Comparison of ENCODE assay signal across 16 cellular contexts in the genomic region with DNA sequence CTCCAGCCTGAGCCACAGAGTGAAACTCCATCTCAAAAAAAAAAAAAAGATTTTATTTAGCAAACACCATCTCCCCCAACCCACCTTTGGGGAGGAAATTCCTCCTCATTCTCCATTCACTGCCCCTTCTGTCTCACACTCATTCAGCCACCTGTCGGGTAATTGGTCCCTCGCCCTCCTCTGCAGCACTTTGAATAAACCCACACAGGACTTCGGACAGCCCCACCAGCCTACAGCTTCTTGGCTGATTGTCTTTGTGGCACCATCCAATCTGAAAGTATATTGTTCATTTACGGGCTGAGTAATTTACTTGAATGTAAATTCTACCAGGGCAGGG. TPM values are rescaled to one million over a fixed set of nuclear protein-coding genes. Genes with fewer than 3 reads are reported as not detected.
DNase-seq lines count a peak whose midpoint lies in the region; ATAC-seq and TF ChIP-seq lines count a peak whose summit lies in the region.
"Had no signal": no experiment of that assay in that cellular context is flagged by ENCODE, and none has a peak within 500 bp of the region (broad histone marks: within the 10 kb centered on the region; RNA-seq: fewer than 3 reads in every experiment).

No MANE protein-coding gene starts in this region.

- H3K27ac Mint-ChIP-seq in activated T-cell treated with anti-CD3 and anti-CD28 coated beads, Interleukin-2, amount 50 U/mL, for 24 hours: peak overlapping the region; percentile 14
- H3K27ac Mint-ChIP-seq in type B pancreatic cell: peak overlapping the region; percentile 54
- H3K27ac Mint-ChIP-seq: activated naive CD4-positive, alpha-beta T cell treated with anti-CD3 and anti-CD28 coated beads, Interleukin-2, amount 50 U/mL, for 72 hours had no signal

- no peak for ATAC-seq in RWPE2 (ENCODE audit: low read depth)
- peak; percentile 45 for ATAC-seq in left colon
- ATAC-seq: activated naive CD4-positive, alpha-beta T cell treated with anti-CD3 and anti-CD28 coated beads, Interleukin-2, amount 50 U/mL, for 72 hours; gastroesophageal sphincter had no signal

- no peaks in the 10 kb centered on the region for H3K27me3 Mint-ChIP-seq in activated T-cell treated with anti-CD3 and anti-CD28 coated beads, Interleukin-2, amount 50 U/mL, for 24 hours
- H3K27me3 Mint-ChIP-seq in type B pancreatic cell: no peaks in the 10 kb centered on the region
- H3K27me3 Mint-ChIP-seq: central memory CD8-positive, alpha-beta T cell had no signal

- DNase-seq in activated T-cell treated with anti-CD3 and anti-CD28 coated beads, Interleukin-2, amount 50 U/mL, for 24 hours: no peak
- no peak for DNase-seq in activated T-cell treated with anti-CD3 and anti-CD28 coated beads for 4 hours
- no peak for DNase-seq in RWPE2 (ENCODE audit: low spot score)
- DNase-seq in left colon: peak in 1 of 2 donors; percentile 56
- no peak for DNase-seq in type B pancreatic cell (ENCODE audit: extremely low spot score, unreplicated experiment)
- DNase-seq in T-helper 1 cell: no peak
- DNase-seq in GOT3 (lab: John Stamatoyannopoulos, UW): no peak
- no peak for DNase-seq in 8988T
- DNase-seq: kidney, NCI-H1417 treated with DMSO at 0.1 percent for 48 hours had no signal

- no peaks in the 10 kb centered on the region for H3K27me3 ChIP-seq in RWPE2 (ENCODE audit: insufficient read depth, poor library complexity, severe bottlenecking)

- no peak overlapping the region for H3K4me3 Mint-ChIP-seq in activated T-cell treated with anti-CD3 and anti-CD28 coated beads, Interleukin-2, amount 50 U/mL, for 24 hours
- H3K4me3 Mint-ChIP-seq in type B pancreatic cell: peak overlapping the region; percentile 52
- H3K4me3 Mint-ChIP-seq: central memory CD8-positive, alpha-beta T cell had no signal

- H3K9me3 Mint-ChIP-seq in activated T-cell treated with anti-CD3 and anti-CD28 coated beads, Interleukin-2, amount 50 U/mL, for 24 hours: no peaks in the 10 kb centered on the region
- H3K9me3 Mint-ChIP-seq in type B pancreatic cell: no peaks in the 10 kb centered on the region
- H3K9me3 Mint-ChIP-seq: activated naive CD4-positive, alpha-beta T cell treated with anti-CD3 and anti-CD28 coated beads, Interleukin-2, amount 50 U/mL, for 72 hours; central memory CD8-positive, alpha-beta T cell had no signal

- H3K4me1 ChIP-seq in RWPE2 (ENCODE audit: insufficient read depth, poor library complexity, severe bottlenecking): peaks cover 8% of the 10 kb centered on the region
- H3K4me1 ChIP-seq: gastroesophageal sphincter, prostate gland had no signal

- H3K27ac ChIP-seq in RWPE2 (ENCODE audit: poor library complexity, severe bottlenecking): peak overlapping the region; percentile 6
- H3K27ac ChIP-seq: A549, gastroesophageal sphincter, prostate gland, VCaP had no signal

- H3K4me3 ChIP-seq in RWPE2 (ENCODE audit: severe bottlenecking): no peak overlapping the region
- H3K4me3 ChIP-seq: A549, gastroesophageal sphincter, prostate gland had no signal

- TF ChIP-seq CTCF in RWPE2 (IDR thresholded peaks at IDR 0.05; ENCODE audit: poor library complexity, severe bottlenecking) (no peak), type B pancreatic cell (conservative IDR thresholded peaks at IDR 0.05) (no peak)

- peaks cover 30% of the 10 kb centered on the region for H3K4me1 Mint-ChIP-seq in activated T-cell treated with anti-CD3 and anti-CD28 coated beads, Interleukin-2, amount 50 U/mL, for 24 hours (ENCODE audit: low read depth)
- H3K4me1 Mint-ChIP-seq in type B pancreatic cell (ENCODE audit: unreplicated experiment): peaks cover 19% of the 10 kb centered on the region

- H3K9me3 ChIP-seq in RWPE2 (ENCODE audit: severe bottlenecking): no peaks in the 10 kb centered on the region
- H3K9me3 ChIP-seq: A549, gastroesophageal sphincter, prostate gland had no signal

- H3K36me3 Mint-ChIP-seq in activated T-cell treated with anti-CD3 and anti-CD28 coated beads, Interleukin-2, amount 50 U/mL, for 24 hours (ENCODE audit: low read depth): no peaks in the 10 kb centered on the region
- H3K36me3 Mint-ChIP-seq in type B pancreatic cell: no peaks in the 10 kb centered on the region
- H3K36me3 Mint-ChIP-seq: activated naive CD4-positive, alpha-beta T cell treated with anti-CD3 and anti-CD28 coated beads, Interleukin-2, amount 50 U/mL, for 72 hours had no signal

- no peaks in the 10 kb centered on the region for H3K36me3 ChIP-seq in RWPE2 (ENCODE audit: low read depth)
- H3K36me3 ChIP-seq: gastroesophageal sphincter, prostate gland had no signal

- intact Hi-C loops in left colon (cut with DNase I, micrococcal nuclease): no loop called here

RNA-seq across cellular contexts. Expression of a gene that starts 7.5 kb away (rescaled TPM):
- total RNA-seq in left colon (10 to 100 TPM; 56.9 to 73.3 TPM), type B pancreatic cell (ENCODE audit: low replicate concordance) (71.8 and 80.2 TPM in 2 replicates)

RNA-seq across cellular contexts. Expression of a gene that starts 21.3 kb away (rescaled TPM):
- total RNA-seq in left colon (10 to 100 TPM; 42.9 to 44.5 TPM), type B pancreatic cell (ENCODE audit: low replicate concordance) (2.6 and 8.7 TPM in 2 replicates)
- total RNA-seq: activated naive CD4-positive, alpha-beta T cell treated with anti-CD3 and anti-CD28 coated beads, Interleukin-2, amount 50 U/mL, for 72 hours; gastroesophageal sphincter; prostate gland had no signal

RNA-seq across cellular contexts. Expression of a gene that starts 38.3 kb away (rescaled TPM):
- total RNA-seq in left colon (100 to 1,000 TPM in 1 of 2 donors, 10 to 100 TPM in 1; 77.4 to 121 TPM), type B pancreatic cell (ENCODE audit: low replicate concordance) (30.0 and 31.1 TPM in 2 replicates)

RNA-seq across cellular contexts. Expression of a gene that starts 40.9 kb away (rescaled TPM):
- total RNA-seq in left colon (10 to 100 TPM; 52.2 to 64.1 TPM), type B pancreatic cell (ENCODE audit: low replicate concordance) (20.5 and 30.4 TPM in 2 replicates)

RNA-seq across cellular contexts. Expression of a gene that starts 57.4 kb away (rescaled TPM):
- total RNA-seq in left colon (10 to 100 TPM; 37.7 to 50.7 TPM), type B pancreatic cell (ENCODE audit: low replicate concordance) (15.6 and 30.2 TPM in 2 replicates)
